11 cellular contexts compared by ENCODE assay signal in the genomic region with DNA sequence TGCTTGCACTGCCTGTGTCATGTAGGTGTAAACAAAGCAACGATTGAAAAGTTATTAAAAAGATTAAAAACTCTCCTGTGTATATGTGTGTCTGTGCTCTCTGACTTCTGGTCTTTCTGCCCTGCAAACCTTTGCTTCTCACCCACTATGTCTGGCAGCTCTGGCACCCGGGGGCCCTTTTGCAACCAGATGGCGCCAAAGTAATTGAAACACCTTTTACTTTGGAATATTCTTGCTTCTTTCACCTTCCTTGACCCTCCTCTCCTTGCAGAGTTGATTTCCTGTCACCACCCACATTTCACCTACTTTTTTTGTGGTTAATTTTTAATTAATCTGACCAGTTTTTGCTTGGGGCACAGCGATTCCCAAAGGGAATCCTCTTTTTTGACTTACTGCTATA.
DNase-seq lines count a peak whose midpoint lies in the region; ATAC-seq and TF ChIP-seq lines count a peak whose summit lies in the region.
"Had no signal": no experiment of that assay in that cellular context is flagged by ENCODE, and none has a peak within 500 bp of the region (broad histone marks: within the 10 kb centered on the region; RNA-seq: fewer than 3 reads in every experiment).

No MANE protein-coding gene starts in this region.

- BruUV-seq in MCF 10A (replicated peaks; lab: Mats Ljungman, UMichigan), result no TSS peak

- peaks cover 54% of the 10 kb centered on the region for H3K36me3 Mint-ChIP-seq in MCF 10A (ENCODE audit: insufficient read depth, unreplicated experiment)
- H3K36me3 Mint-ChIP-seq in nephron progenitor cell (ENCODE audit: low read depth), result peaks cover 16% of the 10 kb centered on the region
- H3K36me3 Mint-ChIP-seq in natural killer cell treated with Interleukin-12 subunit alpha and Interleukin-12 subunit beta and Interleukin-15 and Interleukin-18, amount 100 ng/mL, for 72 hours, result no peaks in the 10 kb centered on the region
- H3K36me3 Mint-ChIP-seq: memory B cell had no signal

- no peaks in the 10 kb centered on the region for H4K20me1 ChIP-seq in Loucy (ENCODE audit: insufficient read depth, low read length, poor library complexity, severe bottlenecking)

- no peaks in the 10 kb centered on the region for H3K36me3 ChIP-seq in Loucy (ENCODE audit: insufficient read depth, low read length)

- H3K4me1 Mint-ChIP-seq in MCF 10A (ENCODE audit: insufficient read depth, unreplicated experiment) (peaks cover 15% of the 10 kb centered on the region), nephron progenitor cell (peaks cover 14% of the 10 kb centered on the region)
- H3K4me1 Mint-ChIP-seq in natural killer cell treated with Interleukin-12 subunit alpha and Interleukin-12 subunit beta and Interleukin-15 and Interleukin-18, amount 100 ng/mL, for 72 hours (ENCODE audit: low read depth in 2 of 2), result no peaks in the 10 kb centered on the region
- H3K4me1 Mint-ChIP-seq: memory B cell had no signal

- H3K27me3 ChIP-seq in Loucy (ENCODE audit: insufficient read depth, low read length, poor library complexity, severe bottlenecking), result no peaks in the 10 kb centered on the region

- peaks cover 15% of the 10 kb centered on the region for H3K4me1 ChIP-seq in Loucy (ENCODE audit: insufficient read depth, low read length, poor library complexity, severe bottlenecking)

- peak overlapping the region; percentile 6 for H3K9ac ChIP-seq in Loucy (ENCODE audit: low read depth, low read length, poor library complexity, severe bottlenecking)

- no peaks in the 10 kb centered on the region for H3K9me2 ChIP-seq in Loucy (replicated peaks; ENCODE audit: low read depth, low read length)

- TF ChIP-seq CTCF in Loucy (conservative IDR thresholded peaks at IDR 0.05; ENCODE audit: low read length) (peak; percentile 65), MCF 10A (IDR thresholded peaks at IDR 0.05; ENCODE audit: unreplicated experiment) (no peak), nephron progenitor cell (IDR thresholded peaks at IDR 0.05) (no peak)

- POLR2A ChIA-PET in MCF 10A (lab: Yijun Ruan, JAX), result interaction anchor here (0.6 to 3.3 kb wide), 4 partner anchors 87 to 1144 kb away, joined by 3 to 34 read pairs (median 4); a partner anchor contains a TSS

- H3K9me3 ChIP-seq in Loucy (ENCODE audit: insufficient read depth, low read depth, low read length), result no peaks in the 10 kb centered on the region

- H3K79me2 ChIP-seq in Loucy (ENCODE audit: insufficient read depth, low read length), result no peaks in the 10 kb centered on the region

- H3K9me3 Mint-ChIP-seq in MCF 10A (ENCODE audit: unreplicated experiment), result no peaks in the 10 kb centered on the region
- peaks cover 10% of the 10 kb centered on the region for H3K9me3 Mint-ChIP-seq in nephron progenitor cell
- H3K9me3 Mint-ChIP-seq in natural killer cell treated with Interleukin-12 subunit alpha and Interleukin-12 subunit beta and Interleukin-15 and Interleukin-18, amount 100 ng/mL, for 72 hours, result no peaks in the 10 kb centered on the region
- H3K9me3 Mint-ChIP-seq: activated CD4-positive, alpha-beta T cell treated with anti-CD3 and anti-CD28 coated beads, Interleukin-2, amount 10 ng/mL, durations not matched to agents 7 days and 5 days; memory B cell had no signal

- H2AFZ ChIP-seq in Loucy (ENCODE audit: low read length), result no peak overlapping the region

- peak overlapping the region; percentile 20 for H3K4me3 ChIP-seq in Loucy (ENCODE audit: low read length, poor library complexity, severe bottlenecking)

- peak overlapping the region; percentile 74 for H3K27ac Mint-ChIP-seq in MCF 10A (ENCODE audit: low read depth, unreplicated experiment)
- peak overlapping the region; percentile 24 for H3K27ac Mint-ChIP-seq in nephron progenitor cell
- H3K27ac Mint-ChIP-seq in natural killer cell treated with Interleukin-12 subunit alpha and Interleukin-12 subunit beta and Interleukin-15 and Interleukin-18, amount 100 ng/mL, for 72 hours, result no peak overlapping the region
- H3K27ac Mint-ChIP-seq: activated CD4-positive, alpha-beta T cell treated with anti-CD3 and anti-CD28 coated beads, Interleukin-2, amount 10 ng/mL, durations not matched to agents 7 days and 5 days; memory B cell had no signal

- CTCF ChIA-PET in MCF 10A (lab: Yijun Ruan, JAX), result interaction anchor here (0.6 to 2.4 kb wide), 17 partner anchors 9 to 772 kb away, joined by 3 to 102 read pairs (median 4); a partner anchor contains a TSS

- DNase-seq in DMS 273 (lab: John Stamatoyannopoulos, UW; ENCODE audit: unreplicated experiment), result peak; percentile 56
- peak; percentile 23 for DNase-seq in MCF 10A (ENCODE audit: unreplicated experiment)
- no peak for DNase-seq in nephron progenitor cell
- DNase-seq in stimulated activated CD4-positive, alpha-beta T cell treated with anti-CD3 and anti-CD28 coated beads, Interleukin-1b, Interleukin-23, amount 100 ng/mL, for 48 hours, result no peak
- DNase-seq in natural killer cell treated with Interleukin-12 subunit alpha and Interleukin-12 subunit beta and Interleukin-15 and Interleukin-18, amount 100 ng/mL, for 72 hours (ENCODE audit: low spot score), result no peak
- DNase-seq: activated CD4-positive, alpha-beta T cell treated with anti-CD3 and anti-CD28 coated beads, Interleukin-2, amount 10 ng/mL, durations not matched to agents 7 days and 5 days; MV-4-11 had no signal

- intact Hi-C loops in MCF 10A (cut with micrococcal nuclease), result loop anchor here (2.0 to 5.0 kb wide), 2 partner anchors 226 to 311 kb away; no protein-coding TSS in a partner anchor

- peak overlapping the region; percentile 22 for H3K4me3 Mint-ChIP-seq in MCF 10A (ENCODE audit: unreplicated experiment)
- H3K4me3 Mint-ChIP-seq in nephron progenitor cell, result no peak overlapping the region
- H3K4me3 Mint-ChIP-seq in natural killer cell treated with Interleukin-12 subunit alpha and Interleukin-12 subunit beta and Interleukin-15 and Interleukin-18, amount 100 ng/mL, for 72 hours, result no peak overlapping the region
- H3K4me3 Mint-ChIP-seq: activated CD4-positive, alpha-beta T cell treated with anti-CD3 and anti-CD28 coated beads, Interleukin-2, amount 10 ng/mL, durations not matched to agents 7 days and 5 days; memory B cell had no signal

- H3K27me3 Mint-ChIP-seq in MCF 10A (ENCODE audit: insufficient read depth, unreplicated experiment) (no peaks in the 10 kb centered on the region), nephron progenitor cell (ENCODE audit: low read depth, poor library complexity) (peaks cover 10% of the 10 kb centered on the region)
- peaks cover 0 to 13% of the 10 kb centered on the region in 2 donors for H3K27me3 Mint-ChIP-seq in natural killer cell treated with Interleukin-12 subunit alpha and Interleukin-12 subunit beta and Interleukin-15 and Interleukin-18, amount 100 ng/mL, for 72 hours

- H3K4me2 ChIP-seq in Loucy (ENCODE audit: low read depth, low read length, poor library complexity, severe bottlenecking), result peak overlapping the region; percentile 69

- ATAC-seq in GM19023 (IDR thresholded peaks at IDR 0.05; ENCODE audit: unreplicated experiment) (no peak), HG02759 (IDR thresholded peaks at IDR 0.05; ENCODE audit: unreplicated experiment) (no peak)
- ATAC-seq in natural killer cell treated with Interleukin-12 subunit alpha and Interleukin-12 subunit beta and Interleukin-15 and Interleukin-18, amount 100 ng/mL, for 72 hours, result no peak

- no peaks in the 10 kb centered on the region for H3F3A ChIP-seq in Loucy (ENCODE audit: low read depth)

Comparison
In these comparisons a context has a peak if more than half of its experiments do, and no peak if none do; other contexts are left out.
1. DNase-seq: peak in DMS 273 (single experiment) and MCF 10A (single experiment); none in nephron progenitor cell (single experiment), stimulated activated CD4-positive, alpha-beta T cell treated with anti-CD3 and anti-CD28 coated beads, Interleukin-1b, Interleukin-23, amount 100 ng/mL, for 48 hours (single experiment) and natural killer cell treated with Interleukin-12 subunit alpha and Interleukin-12 subunit beta and Interleukin-15 and Interleukin-18, amount 100 ng/mL, for 72 hours (single experiment).
2. H3K27ac Mint-ChIP-seq: peak in MCF 10A (single experiment) and nephron progenitor cell (single experiment); none in natural killer cell treated with Interleukin-12 subunit alpha and Interleukin-12 subunit beta and Interleukin-15 and Interleukin-18, amount 100 ng/mL, for 72 hours (0 of 2).